8 cellular contexts compared by ENCODE assay signal in genomic region chr6:41706876-41707564, GRCh38.
DNase-seq lines count a peak whose midpoint lies in the region; ATAC-seq lines count a peak whose summit lies in the region.

No MANE protein-coding gene starts in this region.

- H3K27ac ChIP-seq in substantia nigra (ENCODE audit: low read depth, low read length, poor library complexity, severe bottlenecking), result peak overlapping the region; percentile 97

- ATAC-seq in HG03432 (IDR thresholded peaks at IDR 0.05; ENCODE audit: unreplicated experiment), result peak; percentile 18
- no peak for ATAC-seq in GM21717 (IDR thresholded peaks at IDR 0.05; ENCODE audit: unreplicated experiment)
- ATAC-seq in GM18858 (IDR thresholded peaks at IDR 0.05; ENCODE audit: unreplicated experiment), result no peak

- DNase-seq in AG08395 (ENCODE audit: low spot score) (peak; percentile 77), amygdala (lab: John Stamatoyannopoulos, UW) (peak in 29 of 56 donors; percentile 25 to 80 (median 48)), kidney tubule cell (ENCODE audit: low spot score) (peak; percentile 35), substantia nigra (lab: John Stamatoyannopoulos, UW) (peak in 35 of 49 donors; percentile 28 to 83 (median 57)), NCI-H1105 treated with DMSO at 0.1 percent for 48 hours (lab: John Stamatoyannopoulos, UW) (no peak)
